ENCODE assay signal across 13 cellular contexts in the genomic region with DNA sequence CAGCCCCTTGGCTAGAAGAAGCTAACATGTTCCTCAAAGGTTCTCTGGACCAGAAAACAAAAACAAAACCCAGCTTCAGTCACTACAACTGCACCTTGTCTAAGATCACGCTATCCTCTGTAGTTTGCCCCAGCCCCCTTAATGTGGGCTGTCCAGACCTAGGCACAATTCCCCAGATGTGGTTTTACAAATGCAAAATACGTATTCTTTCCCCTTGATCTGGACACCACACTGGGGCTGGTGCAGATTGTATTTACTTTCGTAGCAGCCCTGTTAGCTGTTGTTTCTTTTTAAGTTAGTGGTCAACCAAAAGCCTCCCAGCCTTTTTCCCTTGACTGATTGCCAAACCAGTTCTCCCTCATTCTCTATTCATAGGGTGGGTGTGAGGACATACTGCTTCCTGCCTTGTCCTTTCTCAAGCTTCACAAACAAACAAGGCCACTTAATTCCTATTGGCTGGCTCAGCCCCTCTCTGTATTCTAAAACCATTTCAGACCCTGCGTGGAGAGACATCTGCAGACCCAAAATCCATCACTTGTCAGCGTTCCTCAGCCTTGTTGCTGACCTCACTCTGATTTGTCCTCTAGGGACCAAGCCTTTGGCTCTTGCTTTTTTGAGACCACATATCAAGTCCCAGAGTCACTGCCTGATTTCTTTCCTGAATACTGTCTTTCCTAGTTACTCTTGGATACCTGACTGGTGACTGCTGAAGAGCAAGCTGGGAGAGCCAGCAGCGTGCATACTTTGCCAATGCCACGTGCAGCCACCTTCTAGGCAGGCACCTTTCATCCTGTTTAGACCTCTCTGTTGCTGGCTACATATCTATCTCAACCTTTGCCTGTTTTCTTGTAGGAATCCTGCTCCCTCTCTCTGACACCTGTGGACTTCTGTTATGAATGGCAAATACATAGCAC.
DNase-seq lines count a peak whose midpoint lies in the region; ATAC-seq and TF ChIP-seq lines count a peak whose summit lies in the region.
"Had no signal": no experiment of that assay in that cellular context is flagged by ENCODE, and none has a peak within 500 bp of the region (broad histone marks: within the 10 kb centered on the region; RNA-seq: fewer than 3 reads in every experiment).

No MANE protein-coding gene starts in this region.

- no peaks in the 10 kb centered on the region for H3K36me3 ChIP-seq in MG63
- H3K36me3 ChIP-seq: BLaER1 had no signal

- no peaks in the 10 kb centered on the region for H3K9me3 Mint-ChIP-seq in MCF 10A (ENCODE audit: unreplicated experiment)
- H3K9me3 Mint-ChIP-seq: activated T-cell treated with anti-CD3 and anti-CD28 coated beads, Interleukin-2, amount 50 U/mL, for 24 hours had no signal

- intact Hi-C loops in MCF 10A (cut with micrococcal nuclease), result no loop called here

- peak; percentile 93 for DNase-seq in ELF-1 (ENCODE audit: low read depth, low spot score)
- peak; percentile 42 for DNase-seq in MCF 10A (ENCODE audit: unreplicated experiment)
- DNase-seq in kidney tubule cell (ENCODE audit: low spot score), result peak; percentile 52
- DNase-seq in GM10266 (ENCODE audit: extremely low spot score), result no peak
- no peak for DNase-seq in SKM-1 (lab: John Stamatoyannopoulos, UW; ENCODE audit: unreplicated experiment)
- DNase-seq in MG63, result no peak
- DNase-seq: activated T-cell treated with anti-CD3 and anti-CD28 coated beads, Interleukin-2, amount 50 U/mL, for 24 hours; left cardiac atrium; NCI-H1694 treated with DMSO at 0.1 percent for 48 hours; OCI-M1 had no signal

- CTCF ChIA-PET in MCF 10A (lab: Yijun Ruan, JAX), result interaction anchor here (0.6 to 2.7 kb wide), 9 partner anchors 25 to 1198 kb away, joined by 3 to 10 read pairs (median 4); no protein-coding TSS in a partner anchor

- BruUV-seq in MCF 10A (replicated peaks; lab: Mats Ljungman, UMichigan), result no TSS peak

- no peaks in the 10 kb centered on the region for H3K27me3 Mint-ChIP-seq in MCF 10A (ENCODE audit: insufficient read depth, unreplicated experiment)

- no peaks in the 10 kb centered on the region for H3K9me3 ChIP-seq in MG63
- H3K9me3 ChIP-seq: BLaER1 had no signal

- no peaks in the 10 kb centered on the region for H3K36me3 Mint-ChIP-seq in MCF 10A (ENCODE audit: insufficient read depth, unreplicated experiment)

- ATAC-seq in HG03045 (IDR thresholded peaks at IDR 0.05; ENCODE audit: unreplicated experiment) (peak; percentile 34), GM19452 (IDR thresholded peaks at IDR 0.05; ENCODE audit: unreplicated experiment) (no peak)

- POLR2A ChIA-PET in MCF 10A (lab: Yijun Ruan, JAX), result interaction anchor here (0.8 to 5.1 kb wide), 8 partner anchors 15 to 68 kb away, joined by 3 to 43 read pairs (median 4); no protein-coding TSS in a partner anchor

- no peaks in the 10 kb centered on the region for H3K27me3 ChIP-seq in MG63
- H3K27me3 ChIP-seq: BLaER1 had no signal

- H3K4me3 Mint-ChIP-seq in MCF 10A (ENCODE audit: unreplicated experiment), result no peak overlapping the region
- H3K4me3 Mint-ChIP-seq: activated T-cell treated with anti-CD3 and anti-CD28 coated beads, Interleukin-2, amount 50 U/mL, for 24 hours had no signal

- TF ChIP-seq CTCF in MCF 10A (IDR thresholded peaks at IDR 0.05; ENCODE audit: unreplicated experiment) (no peak), GM10266 (IDR thresholded peaks at IDR 0.05; ENCODE audit: control insufficient read depth, insufficient read depth, low read depth, missing control alignments) (no peak)

- peaks cover 28% of the 10 kb centered on the region for H3K4me1 Mint-ChIP-seq in MCF 10A (ENCODE audit: insufficient read depth, unreplicated experiment)

- H3K27ac Mint-ChIP-seq in MCF 10A (ENCODE audit: low read depth, unreplicated experiment), result no peak overlapping the region
- H3K27ac Mint-ChIP-seq: activated T-cell treated with anti-CD3 and anti-CD28 coated beads, Interleukin-2, amount 50 U/mL, for 24 hours had no signal

- no peak overlapping the region for H3K4me3 ChIP-seq in MG63
- H3K4me3 ChIP-seq: BLaER1 had no signal

Comparison
In these comparisons a context has a peak if more than half of its experiments do, and no peak if none do; other contexts are left out.
1. DNase-seq: peak in ELF-1 (single experiment), MCF 10A (single experiment) and kidney tubule cell (single experiment); none in GM10266 (single experiment), SKM-1 (single experiment) and MG63 (single experiment).